ENCODE assay signal across 9 cellular contexts in genomic region chr2:23788100-23788499, GRCh38.
DNase-seq lines count a peak whose midpoint lies in the region; ATAC-seq lines count a peak whose summit lies in the region.
"Had no signal": no experiment of that assay in that cellular context is flagged by ENCODE, and none has a peak within 500 bp of the region (broad histone marks: within the 10 kb centered on the region; RNA-seq: fewer than 3 reads in every experiment).

No MANE protein-coding gene starts in this region.

- DNase-seq in epithelial cell of prostate (ENCODE audit: low read depth, low spot score) (no peak), NCI-H146 treated with DMSO at 0.1 percent for 48 hours (lab: John Stamatoyannopoulos, UW; ENCODE audit: unreplicated experiment) (no peak), NCI-H774 (lab: John Stamatoyannopoulos, UW) (no peak), NCI-H748 treated with DMSO at 0.1 percent for 48 hours (lab: John Stamatoyannopoulos, UW) (no peak), Ammon's horn (ENCODE audit: low spot score) (no peak)
- DNase-seq: NCI-H187 had no signal

- ATAC-seq in GM18498 (IDR thresholded peaks at IDR 0.05; ENCODE audit: unreplicated experiment) (peak; percentile 86), GM21390 (IDR thresholded peaks at IDR 0.05; ENCODE audit: unreplicated experiment) (peak; percentile 84), HG03565 (IDR thresholded peaks at IDR 0.05; ENCODE audit: unreplicated experiment) (peak; percentile 63)

- H3K27ac ChIP-seq in epithelial cell of prostate, result peak overlapping the region; percentile 38
